13 cellular contexts compared by ENCODE assay signal in genomic region chr16:84751241-84751640, GRCh38. TPM values are rescaled to one million over a fixed set of nuclear protein-coding genes. Genes with fewer than 3 reads are reported as not detected.
A peak's percentile ranks its signal among the peaks of the same experiment; 100 is the strongest.
DNase-seq lines count a peak whose midpoint lies in the region; ATAC-seq and TF ChIP-seq lines count a peak whose summit lies in the region.
"Had no signal": no experiment of that assay in that cellular context is flagged by ENCODE, and none has a peak within 500 bp of the region (broad histone marks: within the 10 kb centered on the region; RNA-seq: fewer than 3 reads in every experiment).

No MANE protein-coding gene starts in this region.

- peak overlapping the region; percentile 38 for H3K27ac Mint-ChIP-seq in activated naive CD4-positive, alpha-beta T cell treated with anti-CD3 and anti-CD28 coated beads, Interleukin-2, amount 10 ng/mL, durations not matched to agents 7 days and 5 days
- H3K27ac Mint-ChIP-seq in activated naive CD4-positive, alpha-beta T cell treated with anti-CD3 and anti-CD28 coated beads, Interleukin-2, amount 50 U/mL, for 72 hours, result no peak overlapping the region
- peak overlapping the region; percentile 83 for H3K27ac Mint-ChIP-seq in T-helper 17 cell

- H3K27ac ChIP-seq in gastroesophageal sphincter, result peak overlapping the region in 3 of 4 donors; percentile 31 to 82 (median 77)

- no peak for TF ChIP-seq POLR2A in gastroesophageal sphincter (IDR thresholded peaks at IDR 0.05)

- no peaks in the 10 kb centered on the region for H3K9me3 Mint-ChIP-seq in activated naive CD4-positive, alpha-beta T cell treated with anti-CD3 and anti-CD28 coated beads, Interleukin-2, amount 10 ng/mL, durations not matched to agents 7 days and 5 days
- H3K9me3 Mint-ChIP-seq in activated naive CD4-positive, alpha-beta T cell treated with anti-CD3 and anti-CD28 coated beads, Interleukin-2, amount 50 U/mL, for 72 hours, result no peaks in the 10 kb centered on the region

- H3K36me3 Mint-ChIP-seq in activated naive CD4-positive, alpha-beta T cell treated with anti-CD3 and anti-CD28 coated beads, Interleukin-2, amount 10 ng/mL, durations not matched to agents 7 days and 5 days, result peaks cover 18% of the 10 kb centered on the region
- H3K36me3 Mint-ChIP-seq in activated naive CD4-positive, alpha-beta T cell treated with anti-CD3 and anti-CD28 coated beads, Interleukin-2, amount 50 U/mL, for 72 hours, result no peaks in the 10 kb centered on the region
- no peaks in the 10 kb centered on the region for H3K36me3 Mint-ChIP-seq in T-helper 17 cell (ENCODE audit: low read depth)

- H3K27me3 ChIP-seq in gastroesophageal sphincter, result no peaks in the 10 kb centered on the region
- H3K27me3 ChIP-seq: tibial nerve had no signal

- CTCF ChIA-PET in activated naive CD4-positive, alpha-beta T cell treated with anti-CD3 and anti-CD28 coated beads, Interleukin-2, amount 10 ng/mL, durations not matched to agents 7 days and 5 days (lab: Charles Lee), result interaction anchor here (1.5 to 11.9 kb wide), 5 partner anchors 10 to 221 kb away, joined by 3 to 173 read pairs (median 60); no protein-coding TSS in a partner anchor
- CTCF ChIA-PET in HEK293T (lab: Yijun Ruan, JAX), result interaction anchor here (0.7 to 1.3 kb wide), 4 partner anchors 13 to 218 kb away, joined by 3 to 6 read pairs (median 3); no protein-coding TSS in a partner anchor

- H3K36me3 ChIP-seq in gastroesophageal sphincter, result no peaks in the 10 kb centered on the region
- H3K36me3 ChIP-seq: tibial nerve had no signal

- H3K27me3 Mint-ChIP-seq in activated naive CD4-positive, alpha-beta T cell treated with anti-CD3 and anti-CD28 coated beads, Interleukin-2, amount 10 ng/mL, durations not matched to agents 7 days and 5 days, result no peaks in the 10 kb centered on the region
- H3K27me3 Mint-ChIP-seq in T-helper 17 cell, result no peaks in the 10 kb centered on the region

- H3K4me3 Mint-ChIP-seq in activated naive CD4-positive, alpha-beta T cell treated with anti-CD3 and anti-CD28 coated beads, Interleukin-2, amount 10 ng/mL, durations not matched to agents 7 days and 5 days, result no peak overlapping the region
- H3K4me3 Mint-ChIP-seq in T-helper 17 cell, result peak overlapping the region; percentile 65

- no peak for TF ChIP-seq EP300 in gastroesophageal sphincter (IDR thresholded peaks at IDR 0.05)

- POLR2A ChIA-PET in HEK293T (lab: Yijun Ruan, JAX), result no interaction called here

- H3K4me1 Mint-ChIP-seq in activated naive CD4-positive, alpha-beta T cell treated with anti-CD3 and anti-CD28 coated beads, Interleukin-2, amount 10 ng/mL, durations not matched to agents 7 days and 5 days, result peaks cover 59% of the 10 kb centered on the region
- H3K4me1 Mint-ChIP-seq in T-helper 17 cell, result peaks cover 49% of the 10 kb centered on the region

- no peak for DNase-seq in activated naive CD4-positive, alpha-beta T cell treated with anti-CD3 and anti-CD28 coated beads, Interleukin-2, amount 10 ng/mL, durations not matched to agents 7 days and 5 days
- no peak for DNase-seq in activated naive CD4-positive, alpha-beta T cell treated with anti-CD3 and anti-CD28 coated beads, Interleukin-2, amount 50 U/mL, for 72 hours (ENCODE audit: low spot score in 2 of 2)
- DNase-seq in T-helper 17 cell, result no peak
- no peak for DNase-seq in NCI-H1417 treated with DMSO at 0.1 percent for 48 hours (lab: John Stamatoyannopoulos, UW)
- no peak for DNase-seq in putamen (ENCODE audit: low spot score)
- DNase-seq in AML-193 (lab: John Stamatoyannopoulos, UW), result no peak
- DNase-seq in HEK293T (ENCODE audit: extremely low spot score), result no peak
- DNase-seq: activated naive CD4-positive, alpha-beta T cell; DMS79; left ventricle myocardium superior; SW 1271 had no signal

- H3K4me3 ChIP-seq in gastroesophageal sphincter, result no peak overlapping the region
- H3K4me3 ChIP-seq: tibial nerve had no signal

- WGBS in gastroesophageal sphincter (ENCODE audit: low coverage in 1 of 2), 2 donors, result 69 to 96% methylated on average over 5 to 6 of the region's 6 CpGs

- ATAC-seq in activated naive CD4-positive, alpha-beta T cell treated with anti-CD3 and anti-CD28 coated beads, Interleukin-2, amount 50 U/mL, for 72 hours, result no peak
- peak; percentile 22 for ATAC-seq in T-helper 17 cell
- no peak for ATAC-seq in gastroesophageal sphincter
- ATAC-seq: left ventricle myocardium superior had no signal

- H3K9me3 ChIP-seq in T-helper 17 cell (ENCODE audit: control insufficient read depth, low read length, poor library complexity, severe bottlenecking) (no peaks in the 10 kb centered on the region), gastroesophageal sphincter (no peaks in the 10 kb centered on the region)
- H3K9me3 ChIP-seq: tibial nerve had no signal

- TF ChIP-seq CTCF in gastroesophageal sphincter (IDR thresholded peaks at IDR 0.05), result no peak

- peaks cover 0 to 80% (median 21%) of the 10 kb centered on the region in 3 donors for H3K4me1 ChIP-seq in gastroesophageal sphincter

TF ChIP-seq in HEK293T, 16 proteins besides CTCF, POLR2A, EP300 and RAD21:
- TF ChIP-seq FOXK2 (IDR thresholded peaks at IDR 0.05) (no peak), TARDBP (IDR thresholded peaks at IDR 0.05) (no peak), LEF1 (IDR thresholded peaks at IDR 0.05; ENCODE audit: borderline replicate concordance) (no peak), SUZ12 (IDR thresholded peaks at IDR 0.05) (no peak), HDGF (IDR thresholded peaks at IDR 0.05; ENCODE audit: borderline replicate concordance) (no peak), ELF4 (IDR thresholded peaks at IDR 0.05) (no peak), NFRKB (IDR thresholded peaks at IDR 0.05) (no peak), L3MBTL2 (conservative IDR thresholded peaks at IDR 0.05) (no peak), FOXA1 (IDR thresholded peaks at IDR 0.05) (no peak)
- TF ChIP-seq, protein P1, sequence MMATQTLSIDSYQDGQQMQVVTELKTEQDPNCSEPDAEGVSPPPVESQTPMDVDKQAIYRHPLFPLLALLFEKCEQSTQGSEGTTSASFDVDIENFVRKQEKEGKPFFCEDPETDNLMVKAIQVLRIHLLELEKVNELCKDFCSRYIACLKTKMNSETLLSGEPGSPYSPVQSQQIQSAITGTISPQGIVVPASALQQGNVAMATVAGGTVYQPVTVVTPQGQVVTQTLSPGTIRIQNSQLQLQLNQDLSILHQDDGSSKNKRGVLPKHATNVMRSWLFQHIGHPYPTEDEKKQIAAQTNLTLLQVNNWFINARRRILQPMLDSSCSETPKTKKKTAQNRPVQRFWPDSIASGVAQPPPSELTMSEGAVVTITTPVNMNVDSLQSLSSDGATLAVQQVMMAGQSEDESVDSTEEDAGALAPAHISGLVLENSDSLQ (IDR thresholded peaks at IDR 0.05), result no peak

RNA-seq across cellular contexts. Expression of gene USP10, which starts 51.4 kb away (rescaled TPM):
- 100 to 1,000 TPM in 1 of 2 donors, 10 to 100 TPM in 1; 82.7 to 129 TPM for total RNA-seq in activated naive CD4-positive, alpha-beta T cell treated with anti-CD3 and anti-CD28 coated beads, Interleukin-2, amount 50 U/mL, for 72 hours
- total RNA-seq in T-helper 17 cell (100 to 1,000 TPM; 169 to 221 TPM), gastroesophageal sphincter (10 to 100 TPM; 49.1 to 70.2 (median 60.0) TPM)

Comparison
In these comparisons a context has a peak if more than half of its experiments do, and no peak if none do; other contexts are left out.
1. H3K27ac Mint-ChIP-seq: peak in activated naive CD4-positive, alpha-beta T cell treated with anti-CD3 and anti-CD28 coated beads, Interleukin-2, amount 10 ng/mL, durations not matched to agents 7 days and 5 days (single experiment) and T-helper 17 cell (single experiment); none in activated naive CD4-positive, alpha-beta T cell treated with anti-CD3 and anti-CD28 coated beads, Interleukin-2, amount 50 U/mL, for 72 hours (0 of 2).